1 cellular context compared by ENCODE assay signal in the genomic region with DNA sequence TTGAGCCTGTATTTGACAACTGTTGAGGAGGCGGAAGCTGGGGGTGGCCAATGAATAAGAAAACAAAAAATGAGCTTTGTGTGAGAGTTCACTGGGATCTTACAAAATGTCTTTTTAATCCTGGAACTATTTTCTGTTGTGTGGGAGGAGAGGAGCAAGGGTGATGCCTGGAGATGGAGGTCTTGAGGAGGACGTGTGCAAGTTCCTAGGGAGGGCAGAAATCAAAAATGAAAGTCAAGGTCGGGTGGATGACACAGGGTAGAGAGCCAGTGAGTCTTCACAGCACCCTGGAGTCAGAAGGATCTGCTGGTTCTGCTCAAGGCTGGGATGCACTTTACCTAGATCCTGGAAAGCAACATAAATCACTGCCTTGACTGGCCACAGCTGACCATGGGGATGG.
TF ChIP-seq lines count a peak whose summit lies in the region.

No MANE protein-coding gene starts in this region.

TF ChIP-seq in GM12878, 131 proteins besides CTCF, POLR2A, EP300 and RAD21 (continued from another document):
- TF ChIP-seq, protein P1, sequence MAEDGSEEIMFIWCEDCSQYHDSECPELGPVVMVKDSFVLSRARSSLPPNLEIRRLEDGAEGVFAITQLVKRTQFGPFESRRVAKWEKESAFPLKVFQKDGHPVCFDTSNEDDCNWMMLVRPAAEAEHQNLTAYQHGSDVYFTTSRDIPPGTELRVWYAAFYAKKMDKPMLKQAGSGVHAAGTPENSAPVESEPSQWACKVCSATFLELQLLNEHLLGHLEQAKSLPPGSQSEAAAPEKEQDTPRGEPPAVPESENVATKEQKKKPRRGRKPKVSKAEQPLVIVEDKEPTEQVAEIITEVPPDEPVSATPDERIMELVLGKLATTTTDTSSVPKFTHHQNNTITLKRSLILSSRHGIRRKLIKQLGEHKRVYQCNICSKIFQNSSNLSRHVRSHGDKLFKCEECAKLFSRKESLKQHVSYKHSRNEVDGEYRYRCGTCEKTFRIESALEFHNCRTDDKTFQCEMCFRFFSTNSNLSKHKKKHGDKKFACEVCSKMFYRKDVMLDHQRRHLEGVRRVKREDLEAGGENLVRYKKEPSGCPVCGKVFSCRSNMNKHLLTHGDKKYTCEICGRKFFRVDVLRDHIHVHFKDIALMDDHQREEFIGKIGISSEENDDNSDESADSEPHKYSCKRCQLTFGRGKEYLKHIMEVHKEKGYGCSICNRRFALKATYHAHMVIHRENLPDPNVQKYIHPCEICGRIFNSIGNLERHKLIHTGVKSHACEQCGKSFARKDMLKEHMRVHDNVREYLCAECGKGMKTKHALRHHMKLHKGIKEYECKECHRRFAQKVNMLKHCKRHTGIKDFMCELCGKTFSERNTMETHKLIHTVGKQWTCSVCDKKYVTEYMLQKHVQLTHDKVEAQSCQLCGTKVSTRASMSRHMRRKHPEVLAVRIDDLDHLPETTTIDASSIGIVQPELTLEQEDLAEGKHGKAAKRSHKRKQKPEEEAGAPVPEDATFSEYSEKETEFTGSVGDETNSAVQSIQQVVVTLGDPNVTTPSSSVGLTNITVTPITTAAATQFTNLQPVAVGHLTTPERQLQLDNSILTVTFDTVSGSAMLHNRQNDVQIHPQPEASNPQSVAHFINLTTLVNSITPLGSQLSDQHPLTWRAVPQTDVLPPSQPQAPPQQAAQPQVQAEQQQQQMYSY (CRISPR knock-in tag; IDR thresholded peaks at IDR 0.05), result no peak
- TF ChIP-seq SUPT20H (IDR thresholded peaks at IDR 0.05; ENCODE audit: borderline replicate concordance, control insufficient read depth, low read depth, low read length) (no peak), ETV6 (conservative IDR thresholded peaks at IDR 0.05 in 1 of 2, IDR thresholded peaks at IDR 0.05 in 1 of 2; ENCODE audit: borderline replicate concordance in 1 of 2, low read depth in 1 of 2) (no peak), ASH2L (IDR thresholded peaks at IDR 0.05; ENCODE audit: borderline replicate concordance, low read depth) (no peak), YBX1 (IDR thresholded peaks at IDR 0.05) (no peak), IKZF2 (IDR thresholded peaks at IDR 0.05) (no peak)
- TF ChIP-seq, protein P2, sequence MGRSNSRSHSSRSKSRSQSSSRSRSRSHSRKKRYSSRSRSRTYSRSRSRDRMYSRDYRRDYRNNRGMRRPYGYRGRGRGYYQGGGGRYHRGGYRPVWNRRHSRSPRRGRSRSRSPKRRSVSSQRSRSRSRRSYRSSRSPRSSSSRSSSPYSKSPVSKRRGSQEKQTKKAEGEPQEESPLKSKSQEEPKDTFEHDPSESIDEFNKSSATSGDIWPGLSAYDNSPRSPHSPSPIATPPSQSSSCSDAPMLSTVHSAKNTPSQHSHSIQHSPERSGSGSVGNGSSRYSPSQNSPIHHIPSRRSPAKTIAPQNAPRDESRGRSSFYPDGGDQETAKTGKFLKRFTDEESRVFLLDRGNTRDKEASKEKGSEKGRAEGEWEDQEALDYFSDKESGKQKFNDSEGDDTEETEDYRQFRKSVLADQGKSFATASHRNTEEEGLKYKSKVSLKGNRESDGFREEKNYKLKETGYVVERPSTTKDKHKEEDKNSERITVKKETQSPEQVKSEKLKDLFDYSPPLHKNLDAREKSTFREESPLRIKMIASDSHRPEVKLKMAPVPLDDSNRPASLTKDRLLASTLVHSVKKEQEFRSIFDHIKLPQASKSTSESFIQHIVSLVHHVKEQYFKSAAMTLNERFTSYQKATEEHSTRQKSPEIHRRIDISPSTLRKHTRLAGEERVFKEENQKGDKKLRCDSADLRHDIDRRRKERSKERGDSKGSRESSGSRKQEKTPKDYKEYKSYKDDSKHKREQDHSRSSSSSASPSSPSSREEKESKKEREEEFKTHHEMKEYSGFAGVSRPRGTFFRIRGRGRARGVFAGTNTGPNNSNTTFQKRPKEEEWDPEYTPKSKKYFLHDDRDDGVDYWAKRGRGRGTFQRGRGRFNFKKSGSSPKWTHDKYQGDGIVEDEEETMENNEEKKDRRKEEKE (IDR thresholded peaks at IDR 0.05), result no peak
- TF ChIP-seq, protein P3, sequence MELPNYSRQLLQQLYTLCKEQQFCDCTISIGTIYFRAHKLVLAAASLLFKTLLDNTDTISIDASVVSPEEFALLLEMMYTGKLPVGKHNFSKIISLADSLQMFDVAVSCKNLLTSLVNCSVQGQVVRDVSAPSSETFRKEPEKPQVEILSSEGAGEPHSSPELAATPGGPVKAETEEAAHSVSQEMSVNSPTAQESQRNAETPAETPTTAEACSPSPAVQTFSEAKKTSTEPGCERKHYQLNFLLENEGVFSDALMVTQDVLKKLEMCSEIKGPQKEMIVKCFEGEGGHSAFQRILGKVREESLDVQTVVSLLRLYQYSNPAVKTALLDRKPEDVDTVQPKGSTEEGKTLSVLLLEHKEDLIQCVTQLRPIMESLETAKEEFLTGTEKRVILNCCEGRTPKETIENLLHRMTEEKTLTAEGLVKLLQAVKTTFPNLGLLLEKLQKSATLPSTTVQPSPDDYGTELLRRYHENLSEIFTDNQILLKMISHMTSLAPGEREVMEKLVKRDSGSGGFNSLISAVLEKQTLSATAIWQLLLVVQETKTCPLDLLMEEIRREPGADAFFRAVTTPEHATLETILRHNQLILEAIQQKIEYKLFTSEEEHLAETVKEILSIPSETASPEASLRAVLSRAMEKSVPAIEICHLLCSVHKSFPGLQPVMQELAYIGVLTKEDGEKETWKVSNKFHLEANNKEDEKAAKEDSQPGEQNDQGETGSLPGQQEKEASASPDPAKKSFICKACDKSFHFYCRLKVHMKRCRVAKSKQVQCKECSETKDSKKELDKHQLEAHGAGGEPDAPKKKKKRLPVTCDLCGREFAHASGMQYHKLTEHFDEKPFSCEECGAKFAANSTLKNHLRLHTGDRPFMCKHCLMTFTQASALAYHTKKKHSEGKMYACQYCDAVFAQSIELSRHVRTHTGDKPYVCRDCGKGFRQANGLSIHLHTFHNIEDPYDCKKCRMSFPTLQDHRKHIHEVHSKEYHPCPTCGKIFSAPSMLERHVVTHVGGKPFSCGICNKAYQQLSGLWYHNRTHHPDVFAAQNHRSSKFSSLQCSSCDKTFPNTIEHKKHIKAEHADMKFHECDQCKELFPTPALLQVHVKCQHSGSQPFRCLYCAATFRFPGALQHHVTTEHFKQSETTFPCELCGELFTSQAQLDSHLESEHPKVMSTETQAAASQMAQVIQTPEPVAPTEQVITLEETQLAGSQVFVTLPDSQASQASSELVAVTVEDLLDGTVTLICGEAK (IDR thresholded peaks at IDR 0.05; ENCODE audit: borderline replicate concordance), result no peak
